Comparison of ENCODE assay signal across 1 cellular context in genomic region chrX:16931371-16931770, GRCh38.
TF ChIP-seq lines count a peak whose summit lies in the region.

No MANE protein-coding gene starts in this region.

TF ChIP-seq in K562, 482 proteins besides CTCF, POLR2A, EP300 and RAD21 (continued from another document):
- no peak for TF ChIP-seq SFPQ (IDR thresholded peaks at IDR 0.05; ENCODE audit: low read depth, low read length)
- no peak for TF ChIP-seq POLR2AphosphoS2 (IDR thresholded peaks at IDR 0.05; ENCODE audit: low read length)
- TF ChIP-seq, protein P1, sequence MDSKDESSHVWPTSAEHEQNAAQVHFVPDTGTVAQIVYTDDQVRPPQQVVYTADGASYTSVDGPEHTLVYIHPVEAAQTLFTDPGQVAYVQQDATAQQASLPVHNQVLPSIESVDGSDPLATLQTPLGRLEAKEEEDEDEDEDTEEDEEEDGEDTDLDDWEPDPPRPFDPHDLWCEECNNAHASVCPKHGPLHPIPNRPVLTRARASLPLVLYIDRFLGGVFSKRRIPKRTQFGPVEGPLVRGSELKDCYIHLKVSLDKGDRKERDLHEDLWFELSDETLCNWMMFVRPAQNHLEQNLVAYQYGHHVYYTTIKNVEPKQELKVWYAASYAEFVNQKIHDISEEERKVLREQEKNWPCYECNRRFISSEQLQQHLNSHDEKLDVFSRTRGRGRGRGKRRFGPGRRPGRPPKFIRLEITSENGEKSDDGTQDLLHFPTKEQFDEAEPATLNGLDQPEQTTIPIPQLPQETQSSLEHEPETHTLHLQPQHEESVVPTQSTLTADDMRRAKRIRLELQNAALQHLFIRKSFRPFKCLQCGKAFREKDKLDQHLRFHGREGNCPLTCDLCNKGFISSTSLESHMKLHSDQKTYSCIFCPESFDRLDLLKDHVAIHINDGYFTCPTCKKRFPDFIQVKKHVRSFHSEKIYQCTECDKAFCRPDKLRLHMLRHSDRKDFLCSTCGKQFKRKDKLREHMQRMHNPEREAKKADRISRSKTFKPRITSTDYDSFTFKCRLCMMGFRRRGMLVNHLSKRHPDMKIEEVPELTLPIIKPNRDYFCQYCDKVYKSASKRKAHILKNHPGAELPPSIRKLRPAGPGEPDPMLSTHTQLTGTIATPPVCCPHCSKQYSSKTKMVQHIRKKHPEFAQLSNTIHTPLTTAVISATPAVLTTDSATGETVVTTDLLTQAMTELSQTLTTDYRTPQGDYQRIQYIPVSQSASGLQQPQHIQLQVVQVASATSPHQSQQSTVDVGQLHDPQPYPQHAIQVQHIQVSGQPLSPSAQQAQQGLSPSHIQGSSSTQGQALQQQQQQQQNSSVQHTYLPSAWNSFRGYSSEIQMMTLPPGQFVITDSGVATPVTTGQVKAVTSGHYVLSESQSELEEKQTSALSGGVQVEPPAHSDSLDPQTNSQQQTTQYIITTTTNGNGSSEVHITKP (IDR thresholded peaks at IDR 0.05; ENCODE audit: partially characterized antibody), result no peak
